In genomic region chr9:133913571-133914369, GRCh38 we compare ENCODE assay signal across 1 cellular context.
TF ChIP-seq lines count a peak whose summit lies in the region.

No MANE protein-coding gene starts in this region.

TF ChIP-seq in HepG2, 621 proteins besides CTCF, POLR2A, EP300 and RAD21:
- TF ChIP-seq ZNF687 (CRISPR knock-in tag; IDR thresholded peaks at IDR 0.05) (peak; percentile 29; the same call in 1 of the 2 replicates), HNF1B (CRISPR knock-in tag; IDR thresholded peaks at IDR 0.05) (no peak; the same call in 1 of the 2 replicates), ZNF274 (CRISPR knock-in tag; IDR thresholded peaks at IDR 0.05) (no peak), ZNF816 (CRISPR knock-in tag; IDR thresholded peaks at IDR 0.05; ENCODE audit: borderline replicate concordance) (no peak), ZKSCAN1 (IDR thresholded peaks at IDR 0.05; ENCODE audit: low read length) (0 out of 2 replicates have a peak, but pooled peaks have one; percentile 23), POLR2AphosphoS5 (IDR thresholded peaks at IDR 0.05; ENCODE audit: low read depth, low read length) (no peak), ZNF160 (CRISPR knock-in tag; IDR thresholded peaks at IDR 0.05) (no peak), ZBTB4 (CRISPR knock-in tag; IDR thresholded peaks at IDR 0.05; ENCODE audit: borderline replicate concordance) (peak; percentile 17; the same call in 1 of the 2 replicates), HNRNPL (IDR thresholded peaks at IDR 0.05; ENCODE audit: low read depth, low read length) (peak; percentile 81; the same call in 1 of the 2 replicates), ZNF512 (CRISPR knock-in tag; IDR thresholded peaks at IDR 0.05) (no peak), ZNF737 (CRISPR knock-in tag; IDR thresholded peaks at IDR 0.05; ENCODE audit: borderline replicate concordance) (0 out of 2 replicates have a peak, but pooled peaks have one; percentile 31), HES4 (CRISPR knock-in tag; IDR thresholded peaks at IDR 0.05; ENCODE audit: borderline replicate concordance) (peak; percentile 27; the same call in 1 of the 2 replicates), ZBTB33 (CRISPR knock-in tag; IDR thresholded peaks at IDR 0.05) (0 out of 2 replicates have a peak, but pooled peaks have one; percentile 28), ZNF713 (CRISPR knock-in tag; IDR thresholded peaks at IDR 0.05) (0 out of 2 replicates have a peak, but pooled peaks have one; percentile 63), ZNF572 (CRISPR knock-in tag; IDR thresholded peaks at IDR 0.05) (no peak), HNRNPH1 (optimal IDR thresholded peaks at IDR 0.05; ENCODE audit: low read depth, low read length) (no peak), ZNF567 (CRISPR knock-in tag; IDR thresholded peaks at IDR 0.05; ENCODE audit: borderline replicate concordance) (no peak), TSC22D2 (CRISPR knock-in tag; IDR thresholded peaks at IDR 0.05; ENCODE audit: borderline replicate concordance) (no peak), ZNF549 (CRISPR knock-in tag; IDR thresholded peaks at IDR 0.05) (no peak), ZNF264 (CRISPR knock-in tag; IDR thresholded peaks at IDR 0.05) (no peak)
